Comparison of ENCODE assay signal across 28 cellular contexts in genomic region chr3:42425736-42426407, GRCh38. TPM values are rescaled to one million over a fixed set of nuclear protein-coding genes. Genes with fewer than 3 reads are reported as not detected.
DNase-seq lines count a peak whose midpoint lies in the region; ATAC-seq, FAIRE-seq and TF ChIP-seq lines count a peak whose summit lies in the region.
"Had no signal": no experiment of that assay in that cellular context is flagged by ENCODE, and none has a peak within 500 bp of the region (broad histone marks: within the 10 kb centered on the region; RNA-seq: fewer than 3 reads in every experiment).

No MANE protein-coding gene starts in this region.

- H3K4me1 ChIP-seq in H9 (ENCODE audit: insufficient read depth, low read length), result no peaks in the 10 kb centered on the region
- H3K4me1 ChIP-seq in endodermal cell (ENCODE audit: control insufficient read depth, insufficient read depth, low read length), result no peaks in the 10 kb centered on the region
- H3K4me1 ChIP-seq: BE2C had no signal

- no peak overlapping the region for H2BK20ac ChIP-seq in H9 (ENCODE audit: low read depth, low read length, poor library complexity, severe bottlenecking)

- H3K4me3 Mint-ChIP-seq in H9 (no peak overlapping the region), endodermal cell (no peak overlapping the region)
- H3K4me3 Mint-ChIP-seq: CD4-positive, CD25-positive, alpha-beta regulatory T cell had no signal

- peaks cover 6% of the 10 kb centered on the region for H3K27me3 Mint-ChIP-seq in H9 (ENCODE audit: low read depth)
- H3K27me3 Mint-ChIP-seq in endodermal cell (ENCODE audit: insufficient read depth), result no peaks in the 10 kb centered on the region

- ATAC-seq in HG03097 (IDR thresholded peaks at IDR 0.05; ENCODE audit: low FRiP score, unreplicated experiment), result no peak
- ATAC-seq: HepG2 had no signal

- FAIRE-seq in HTR-8/SVneo (lab: Jason Lieb, UNC), result no peak
- FAIRE-seq: HepG2 had no signal

- no peak overlapping the region for H4K5ac ChIP-seq in H9 (ENCODE audit: insufficient read length, low read depth, low read length)

- no peak overlapping the region for H3K23ac ChIP-seq in H9 (ENCODE audit: insufficient read length, low read depth, low read length)

- no peaks in the 10 kb centered on the region; a peak in 1 of 7 replicates for H3K36me3 Mint-ChIP-seq in H9 (ENCODE audit: insufficient read depth in 1 of 3, low read depth in 3 of 3)
- no peaks in the 10 kb centered on the region for H3K36me3 Mint-ChIP-seq in endodermal cell (ENCODE audit: low read depth)
- H3K36me3 Mint-ChIP-seq: CD4-positive, CD25-positive, alpha-beta regulatory T cell had no signal

- H3K4me1 Mint-ChIP-seq in H9, result peaks cover 3 to 7% of the 10 kb centered on the region in 2 experiments; a peak in 2 of 4 replicates
- H3K4me1 Mint-ChIP-seq in endodermal cell, result peaks cover 30% of the 10 kb centered on the region

- H3K9me3 Mint-ChIP-seq in H9, result no peaks in the 10 kb centered on the region
- no peaks in the 10 kb centered on the region for H3K9me3 Mint-ChIP-seq in endodermal cell

- H4K91ac ChIP-seq in H9 (ENCODE audit: insufficient read length, low read depth, low read length), result no peak overlapping the region

- no CpG with 5 or more reads among the region's 7 CpGs for WGBS in H9 (ENCODE audit: extremely low coverage, insufficient read length, low lambda C conversion rate)
- WGBS in endodermal cell (ENCODE audit: insufficient coverage in 1 of 2, insufficient read length in 1 of 2), 2 experiments, result 80 to 91% methylated on average over 1 to 7 of the region's 7 CpGs

- no peak overlapping the region for H3K56ac ChIP-seq in H9 (ENCODE audit: insufficient read length, low read depth, low read length)

- DNase-seq in H9 (no peak), NB4 (ENCODE audit: low read depth) (peak; percentile 4), endodermal cell (no peak), HTR-8/SVneo (ENCODE audit: insufficient read length, low spot score) (no peak), head of caudate nucleus (no peak)
- DNase-seq in activated CD4-positive, CD25-positive, alpha-beta regulatory T cell treated with anti-CD3 and anti-CD28 coated beads, Interleukin-2, amount 50 U/mL, for 72 hours, result no peak
- DNase-seq: BE2C; CD4-positive, CD25-positive, alpha-beta regulatory T cell; DMS153; DND-41; Karpas-422; NCI-H1048; NCI-H1417 treated with DMSO at 0.1 percent for 48 hours; NCI-H1694 treated with DMSO at 0.1 percent for 48 hours; NCI-H2081; NCI-H2227 treated with DMSO at 0.1 percent for 48 hours; NCI-H526 treated with DMSO at 0.1 percent for 48 hours; SHP77 had no signal

- no peak overlapping the region for H2AFZ ChIP-seq in H9 (ENCODE audit: low read length)

- H2BK15ac ChIP-seq in H9 (ENCODE audit: low read depth, low read length), result no peak overlapping the region

- TF ChIP-seq POLR2A in NB4 (IDR thresholded peaks at IDR 0.05; ENCODE audit: extremely low read depth, insufficient read length), result no peak

- H3K79me2 ChIP-seq in H9 (ENCODE audit: insufficient read depth, low read length), result no peaks in the 10 kb centered on the region

- H3K9me3 ChIP-seq in H9 (ENCODE audit: control insufficient read depth, low read depth, low read length), result no peaks in the 10 kb centered on the region
- no peaks in the 10 kb centered on the region for H3K9me3 ChIP-seq in endodermal cell (ENCODE audit: control insufficient read depth, low read length)
- H3K9me3 ChIP-seq: BE2C, HAP-1 had no signal

- H3K14ac ChIP-seq in H9 (ENCODE audit: insufficient read depth, low read length), result no peak overlapping the region

- intact Hi-C loops in head of caudate nucleus (cut with DNase I), result no loop called here

- no peak overlapping the region for H3K27ac ChIP-seq in H9 (ENCODE audit: insufficient read length, low read depth, low read length)
- no peak overlapping the region for H3K27ac ChIP-seq in endodermal cell (ENCODE audit: low read depth, low read length)
- H3K27ac ChIP-seq: RWPE1 had no signal

- no peaks in the 10 kb centered on the region; the same call in 1 of the 2 replicates for H3K27me3 ChIP-seq in H9 (ENCODE audit: insufficient read depth, low read length)
- H3K27me3 ChIP-seq in endodermal cell (ENCODE audit: control insufficient read depth, insufficient read depth, low read length, poor library complexity, severe bottlenecking), result no peaks in the 10 kb centered on the region
- H3K27me3 ChIP-seq: BE2C had no signal

- H2BK12ac ChIP-seq in H9 (ENCODE audit: insufficient read length, low read depth, low read length), result no peak overlapping the region

- H3K36me3 ChIP-seq in endodermal cell (ENCODE audit: control insufficient read depth, insufficient read depth, low read length), result no peaks in the 10 kb centered on the region
- H3K36me3 ChIP-seq: BE2C, HAP-1 had no signal

- H4K20me1 ChIP-seq in H9 (ENCODE audit: control insufficient read depth, insufficient read depth, insufficient read length), result no peaks in the 10 kb centered on the region

- no peaks in the 10 kb centered on the region for H3K79me1 ChIP-seq in H9 (ENCODE audit: insufficient read depth, low read depth, low read length, poor library complexity, severe bottlenecking)

- H3K23me2 ChIP-seq in H9 (ENCODE audit: insufficient read length, low read depth, low read length, poor library complexity, severe bottlenecking), result no peaks in the 10 kb centered on the region

- peak; percentile 34; the same call in 1 of the 3 replicates for TF ChIP-seq CTCF in H9 (conservative IDR thresholded peaks at IDR 0.05)
- TF ChIP-seq CTCF in NB4 (IDR thresholded peaks at IDR 0.05; ENCODE audit: low read depth, low read length), result no peak
- peak; percentile 55 for TF ChIP-seq CTCF in endodermal cell (conservative IDR thresholded peaks at IDR 0.05)

- no peak overlapping the region for H2AK5ac ChIP-seq in H9 (ENCODE audit: insufficient read length, low read length)

- no peak overlapping the region for H2BK5ac ChIP-seq in H9 (ENCODE audit: insufficient read length, low read length)

- H3K18ac ChIP-seq in H9 (ENCODE audit: insufficient read length, low read depth, low read length), result no peak overlapping the region

- H4K8ac ChIP-seq in H9 (replicated peaks; ENCODE audit: insufficient read length, low read depth, low read length), result no peak overlapping the region

- no peak overlapping the region for H3K4me2 ChIP-seq in H9 (ENCODE audit: insufficient read depth, insufficient read length, low read length)

- no peak overlapping the region; a peak in 1 of 7 replicates for H3K27ac Mint-ChIP-seq in H9
- no peak overlapping the region for H3K27ac Mint-ChIP-seq in endodermal cell
- H3K27ac Mint-ChIP-seq: CD4-positive, CD25-positive, alpha-beta regulatory T cell had no signal

- H3T11ph ChIP-seq in H9 (ENCODE audit: low read length), result no peak overlapping the region

- no peak overlapping the region for H3K9ac ChIP-seq in H9 (ENCODE audit: extremely low read depth, insufficient read length, low read length)
- no peak overlapping the region for H3K9ac ChIP-seq in endodermal cell (ENCODE audit: extremely low read depth, low read length, poor library complexity, severe bottlenecking)

- H3K4me3 ChIP-seq in NB4 (ENCODE audit: low read depth, low read length) (no peak overlapping the region), endodermal cell (ENCODE audit: low read length) (no peak overlapping the region)
- H3K4me3 ChIP-seq: HAP-1 had no signal

- H2BK120ac ChIP-seq in H9 (ENCODE audit: low read depth, low read length, poor library complexity, severe bottlenecking), result no peak overlapping the region

- no peak overlapping the region for H3K4ac ChIP-seq in H9 (ENCODE audit: low read depth, low read length)

RNA-seq across cellular contexts. Expression of gene LYZL4, which starts 15.5 kb away (rescaled TPM):
- total RNA-seq in H9 (2021) (not detected in 2 replicates), endodermal cell (not detected)
- polyA plus RNA-seq in endodermal cell (2013, experiment 1 of 2), result not detected
- polyA plus RNA-seq in endodermal cell (2013, experiment 2 of 2), result not detected
- total RNA-seq: A673; CD4-positive, CD25-positive, alpha-beta regulatory T cell; HepG2; HT-29; M059J; NCI-H460; SK-MEL-5; T-helper 1 cell treated with Interleukin-12 subunit alpha and Interleukin-12 subunit beta and Interleukin-4 antibody, amounts not matched to agents 30 ng/mL and 1 ng/mL, for 36 hours had no signal
- polyA plus RNA-seq: CD4-positive, CD25-positive, alpha-beta regulatory T cell; HepG2 had no signal
